Comparison of ENCODE assay signal across 25 cellular contexts in genomic region chr2:240956935-240957655, GRCh38. TPM values are rescaled to one million over a fixed set of nuclear protein-coding genes. Genes with fewer than 3 reads are reported as not detected.
DNase-seq lines count a peak whose midpoint lies in the region; ATAC-seq and TF ChIP-seq lines count a peak whose summit lies in the region.
"Had no signal": no experiment of that assay in that cellular context is flagged by ENCODE, and none has a peak within 500 bp of the region (broad histone marks: within the 10 kb centered on the region; RNA-seq: fewer than 3 reads in every experiment).

No MANE protein-coding gene starts in this region.

- H3K56ac ChIP-seq in H9 (ENCODE audit: insufficient read length, low read depth, low read length), result no peak overlapping the region

- no peak overlapping the region for H3K14ac ChIP-seq in H9 (ENCODE audit: insufficient read depth, low read length)

- peaks cover 0 to 67% of the 10 kb centered on the region in 2 experiments; a peak in 1 of 4 replicates for H3K4me1 ChIP-seq in SK-N-SH (ENCODE audit: control insufficient read depth in 1 of 2, insufficient read depth in 2 of 2, low read depth in 1 of 2, low read length in 1 of 2)
- H3K4me1 ChIP-seq in H9 (ENCODE audit: insufficient read depth, low read length), result no peaks in the 10 kb centered on the region; the same call in 1 of the 2 replicates

- H2BK20ac ChIP-seq in H9 (ENCODE audit: low read depth, low read length, poor library complexity, severe bottlenecking), result no peak overlapping the region

- TF ChIP-seq RAD21 in SK-N-SH (IDR thresholded peaks at IDR 0.05; ENCODE audit: low read length), result no peak

- DNase-seq in SK-N-SH (peak; percentile 19), H9 (peak; percentile 20), posterior vena cava (ENCODE audit: low spot score) (peak; percentile 68), HuH-7.5 (ENCODE audit: low spot score) (no peak)
- DNase-seq: activated CD4-positive, alpha-beta T cell treated with anti-CD3 and anti-CD28 coated beads, Interleukin-2, amount 50 U/mL, for 4 hours; activated T-cell treated with anti-CD3 and anti-CD28 coated beads, Interleukin-2, amount 50 U/mL, for 72 hours; AML-193; COR-L47; NCI-H2029 treated with DMSO at 0.1 percent for 48 hours; small intestine; stimulated activated CD4-positive, alpha-beta T cell treated with anti-CD3 and anti-CD28 coated beads, Interleukin-4, amount 100 ng/mL, for 24 hours; stimulated activated naive CD8-positive, alpha-beta T cell treated with anti-CD3 and anti-CD28 coated beads, Interleukin-15, amount 100 ng/mL, for 72 hours; upper lobe of right lung had no signal

- H3K36me3 Mint-ChIP-seq in H9 (ENCODE audit: insufficient read depth in 1 of 3, low read depth in 3 of 3), result no peaks in the 10 kb centered on the region
- H3K36me3 Mint-ChIP-seq: activated naive CD4-positive, alpha-beta T cell treated with anti-CD3 and anti-CD28 coated beads, Interleukin-2, amount 50 U/mL, for 24 hours had no signal

- H3K4me3 Mint-ChIP-seq in H9, result no peak overlapping the region
- H3K4me3 Mint-ChIP-seq: activated naive CD4-positive, alpha-beta T cell treated with anti-CD3 and anti-CD28 coated beads, Interleukin-2, amount 50 U/mL, for 24 hours; activated T-cell treated with anti-CD3 and anti-CD28 coated beads, Interleukin-2, amount 50 U/mL, for 72 hours; dendritic cell treated with granulocyte-macrophage colony-stimulating factor and Interleukin-4, amounts not matched to agents 40 ng/mL and 50 ng/mL, for 4 days; stimulated activated naive CD8-positive, alpha-beta T cell treated with anti-CD3 and anti-CD28 coated beads, Interleukin-15, amount 100 ng/mL, for 72 hours had no signal

- CTCF ChIA-PET in SK-N-SH (lab: Yijun Ruan, JAX), result interaction anchor here (1.4 to 2.0 kb wide), 3 partner anchors 10 to 43 kb away, joined by 3 to 12 read pairs (median 4); no protein-coding TSS in a partner anchor

- no peaks in the 10 kb centered on the region for H3K9me2 ChIP-seq in SK-N-SH

- H3K23me2 ChIP-seq in H9 (ENCODE audit: insufficient read length, low read depth, low read length, poor library complexity, severe bottlenecking), result no peaks in the 10 kb centered on the region

- no peak for ATAC-seq in SK-N-SH treated with all-trans-retinoic acid at 6 μM for 48 hours
- ATAC-seq in HG02852 (IDR thresholded peaks at IDR 0.05; ENCODE audit: unreplicated experiment), result no peak
- ATAC-seq in HG03521 (IDR thresholded peaks at IDR 0.05; ENCODE audit: unreplicated experiment), result no peak
- ATAC-seq: activated T-cell treated with anti-CD3 and anti-CD28 coated beads, Interleukin-2, amount 50 U/mL, for 72 hours; Panc1; upper lobe of right lung had no signal

- H3K79me1 ChIP-seq in H9 (ENCODE audit: insufficient read depth, low read depth, low read length, poor library complexity, severe bottlenecking), result no peaks in the 10 kb centered on the region

- H3K4ac ChIP-seq in H9 (ENCODE audit: low read depth, low read length), result no peak overlapping the region

- TF ChIP-seq CTCF in SK-N-SH (IDR thresholded peaks at IDR 0.05) (no peak), H9 (conservative IDR thresholded peaks at IDR 0.05) (no peak)

- no peak overlapping the region for H3T11ph ChIP-seq in H9 (ENCODE audit: low read length)

- no peak overlapping the region for H2AK5ac ChIP-seq in H9 (ENCODE audit: insufficient read length, low read length)

- H3K23ac ChIP-seq in H9 (ENCODE audit: insufficient read length, low read depth, low read length), result no peak overlapping the region

- peaks cover 11 to 14% of the 10 kb centered on the region in 2 experiments for H3K4me1 Mint-ChIP-seq in H9
- H3K4me1 Mint-ChIP-seq: activated naive CD4-positive, alpha-beta T cell treated with anti-CD3 and anti-CD28 coated beads, Interleukin-2, amount 50 U/mL, for 24 hours; stimulated activated naive CD8-positive, alpha-beta T cell treated with anti-CD3 and anti-CD28 coated beads, Interleukin-15, amount 100 ng/mL, for 72 hours had no signal

- 73% methylated on average over 15 of the region's 32 CpGs for WGBS in SK-N-SH (ENCODE audit: low lambda C conversion rate)
- WGBS in H9 (ENCODE audit: extremely low coverage, insufficient read length, low lambda C conversion rate), result no CpG with 5 or more reads among the region's 32 CpGs

- no peak overlapping the region for H2BK12ac ChIP-seq in H9 (ENCODE audit: insufficient read length, low read depth, low read length)

- no peak overlapping the region for H2BK15ac ChIP-seq in H9 (ENCODE audit: low read depth, low read length)

- no peak overlapping the region for H4K5ac ChIP-seq in H9 (ENCODE audit: insufficient read length, low read depth, low read length)

- H2AFZ ChIP-seq in SK-N-SH (ENCODE audit: low read depth) (no peak overlapping the region), H9 (ENCODE audit: low read length) (no peak overlapping the region)

- H3K79me2 ChIP-seq in SK-N-SH (ENCODE audit: insufficient read depth), result no peaks in the 10 kb centered on the region
- no peaks in the 10 kb centered on the region for H3K79me2 ChIP-seq in H9 (ENCODE audit: insufficient read depth, low read length)

- no peak overlapping the region for H3K18ac ChIP-seq in H9 (ENCODE audit: insufficient read length, low read depth, low read length)

- no peaks in the 10 kb centered on the region; the same call in none of the 2 replicates for H3K27me3 Mint-ChIP-seq in H9 (ENCODE audit: low read depth)
- H3K27me3 Mint-ChIP-seq: activated naive CD4-positive, alpha-beta T cell treated with anti-CD3 and anti-CD28 coated beads, Interleukin-2, amount 50 U/mL, for 24 hours; stimulated activated naive CD8-positive, alpha-beta T cell treated with anti-CD3 and anti-CD28 coated beads, Interleukin-15, amount 100 ng/mL, for 72 hours had no signal

- H3K27ac ChIP-seq in SK-N-SH (ENCODE audit: low read depth in 2 of 2, low read length in 1 of 2), result no peak overlapping the region
- H3K27ac ChIP-seq in H9 (ENCODE audit: insufficient read length, low read depth, low read length), result no peak overlapping the region
- H3K27ac ChIP-seq in layer of hippocampus (ENCODE audit: low read depth, low read length), result peak overlapping the region; percentile 72
- H3K27ac ChIP-seq: 22Rv1, upper lobe of right lung had no signal

- no peaks in the 10 kb centered on the region for H3F3A ChIP-seq in SK-N-SH (replicated peaks; ENCODE audit: insufficient read depth)

- H3K9ac ChIP-seq in SK-N-SH (no peak overlapping the region), H9 (ENCODE audit: extremely low read depth, insufficient read length, low read length) (no peak overlapping the region)

- H3K4me3 ChIP-seq in SK-N-SH (ENCODE audit: low read depth in 2 of 2, low read length in 1 of 2), result no peak overlapping the region
- H3K4me3 ChIP-seq: HAP-1, heart left ventricle, upper lobe of right lung had no signal

- no peak overlapping the region for H2BK5ac ChIP-seq in H9 (ENCODE audit: insufficient read length, low read length)

- H2BK120ac ChIP-seq in H9 (ENCODE audit: low read depth, low read length, poor library complexity, severe bottlenecking), result no peak overlapping the region

- H3K27me3 ChIP-seq in SK-N-SH (ENCODE audit: insufficient read depth) (no peaks in the 10 kb centered on the region), H9 (ENCODE audit: insufficient read depth, low read length) (no peaks in the 10 kb centered on the region), layer of hippocampus (ENCODE audit: control insufficient read depth, insufficient read depth, low read length) (no peaks in the 10 kb centered on the region)
- H3K27me3 ChIP-seq: heart left ventricle, upper lobe of right lung had no signal

- intact Hi-C loops in posterior vena cava (cut with DNase I), result no loop called here

- H3K4me2 ChIP-seq in SK-N-SH (no peak overlapping the region), H9 (ENCODE audit: insufficient read depth, insufficient read length, low read length) (no peak overlapping the region)

- no peaks in the 10 kb centered on the region for H4K20me1 ChIP-seq in SK-N-SH (ENCODE audit: insufficient read depth)
- no peaks in the 10 kb centered on the region for H4K20me1 ChIP-seq in H9 (ENCODE audit: control insufficient read depth, insufficient read depth, insufficient read length)

- no peak overlapping the region for H4K8ac ChIP-seq in H9 (replicated peaks; ENCODE audit: insufficient read length, low read depth, low read length)

- no peak overlapping the region for H3K27ac Mint-ChIP-seq in H9
- H3K27ac Mint-ChIP-seq: activated naive CD4-positive, alpha-beta T cell treated with anti-CD3 and anti-CD28 coated beads, Interleukin-2, amount 50 U/mL, for 24 hours; activated T-cell treated with anti-CD3 and anti-CD28 coated beads, Interleukin-2, amount 50 U/mL, for 72 hours; dendritic cell treated with granulocyte-macrophage colony-stimulating factor and Interleukin-4, amounts not matched to agents 40 ng/mL and 50 ng/mL, for 4 days; stimulated activated naive CD8-positive, alpha-beta T cell treated with anti-CD3 and anti-CD28 coated beads, Interleukin-15, amount 100 ng/mL, for 72 hours had no signal

- H3K9me3 ChIP-seq in SK-N-SH (no peaks in the 10 kb centered on the region), H9 (ENCODE audit: control insufficient read depth, low read depth, low read length) (no peaks in the 10 kb centered on the region)
- H3K9me3 ChIP-seq: HAP-1, heart left ventricle, upper lobe of right lung had no signal

- no peak overlapping the region for H4K91ac ChIP-seq in H9 (ENCODE audit: insufficient read length, low read depth, low read length)

- POLR2A ChIA-PET in SK-N-SH (lab: Yijun Ruan, JAX), result interaction anchor here (0.6 kb wide), 1 partner anchor 48 kb away, joined by 3 read pairs; no protein-coding TSS in a partner anchor

- no peaks in the 10 kb centered on the region for H3K36me3 ChIP-seq in SK-N-SH (replicated peaks in 1 of 2; ENCODE audit: control insufficient read depth in 1 of 2, insufficient read depth in 2 of 2, low read length in 1 of 2)
- H3K36me3 ChIP-seq: HAP-1, heart left ventricle, upper lobe of right lung had no signal

- H3K9me3 Mint-ChIP-seq in H9, result no peaks in the 10 kb centered on the region
- H3K9me3 Mint-ChIP-seq: activated naive CD4-positive, alpha-beta T cell treated with anti-CD3 and anti-CD28 coated beads, Interleukin-2, amount 50 U/mL, for 24 hours; activated T-cell treated with anti-CD3 and anti-CD28 coated beads, Interleukin-2, amount 50 U/mL, for 72 hours; dendritic cell treated with granulocyte-macrophage colony-stimulating factor and Interleukin-4, amounts not matched to agents 40 ng/mL and 50 ng/mL, for 4 days; stimulated activated naive CD8-positive, alpha-beta T cell treated with anti-CD3 and anti-CD28 coated beads, Interleukin-15, amount 100 ng/mL, for 72 hours had no signal

- TF ChIP-seq EP300 in SK-N-SH (IDR thresholded peaks at IDR 0.05; ENCODE audit: borderline replicate concordance in 1 of 2, low read depth in 1 of 2, low read length in 1 of 2), result no peak

TF ChIP-seq in SK-N-SH treated with all-trans-retinoic acid at 6 μM for 48 hours, 23 proteins besides CTCF, POLR2A, EP300 and RAD21 (continues in another document):
- no peak for TF ChIP-seq ISL1 (CRISPR knock-in tag; IDR thresholded peaks at IDR 0.05)

RNA-seq across cellular contexts. Expression of gene SNED1, which starts 41.3 kb away (rescaled TPM):
- polyA plus RNA-seq in SK-N-SH (2012; rRNA removed), result 0.03 TPM in 2 replicates
- polyA plus RNA-seq in SK-N-SH (2012; cell fraction: cytosol; rRNA removed), result 0.05 and 0.09 TPM in 2 replicates
- 0.12 and 0.26 TPM in 2 replicates for polyA plus RNA-seq in SK-N-SH (2012; cell fraction: nucleus; rRNA removed)
- 1.8 and 2.5 TPM in 2 replicates for total RNA-seq in H9 (2021)
- 10 to 100 TPM; 39.7 to 62.7 TPM for total RNA-seq in posterior vena cava

RNA-seq across cellular contexts. Expression of gene CROCC2, which starts 51.0 kb away (rescaled TPM):
- polyA plus RNA-seq in SK-N-SH (2012; rRNA removed), result not detected in 2 replicates
- polyA plus RNA-seq in SK-N-SH (2012; cell fraction: cytosol; rRNA removed), result not detected in 2 replicates
- polyA plus RNA-seq in SK-N-SH (2012; cell fraction: nucleus; rRNA removed), result 0.01 and 0.06 TPM in 2 replicates
- total RNA-seq in H9 (2021) (not detected in 2 replicates), posterior vena cava (under 1 TPM in 1 of 2 donors, not detected in 1; 0.09 TPM)
- total RNA-seq: activated T-cell treated with anti-CD3 and anti-CD28 coated beads, Interleukin-2, amount 50 U/mL, for 72 hours; Daoy; heart left ventricle; lung microvascular endothelial cell had no signal
- polyA plus RNA-seq: heart left ventricle had no signal

Comparison
In these comparisons a context has a peak if more than half of its experiments do, and no peak if none do; other contexts are left out.
1. RNA of gene SNED1, which starts 41.3 kb away (total RNA-seq): 39.7 to 62.7 TPM in posterior vena cava; 1.8 to 2.5 TPM in H9; every median in the first group is over 10 times any median in the second.